1 cellular context compared by ENCODE assay signal in genomic region chr13:23963184-23963931, GRCh38.
TF ChIP-seq lines count a peak whose summit lies in the region.

No MANE protein-coding gene starts in this region.

TF ChIP-seq in GM12878, 131 proteins besides CTCF, POLR2A, EP300 and RAD21 (continued from another document):
- TF ChIP-seq ZBTB40 (IDR thresholded peaks at IDR 0.05; ENCODE audit: borderline replicate concordance) (no peak), PAX5 (IDR thresholded peaks at IDR 0.05; ENCODE audit: borderline replicate concordance, low read depth, low read length) (no peak), NR2C1 (IDR thresholded peaks at IDR 0.05) (no peak), SKIL (IDR thresholded peaks at IDR 0.05; ENCODE audit: low read depth, poor library complexity, severe bottlenecking) (no peak), BCL11A (IDR thresholded peaks at IDR 0.05; ENCODE audit: low read depth, low read length) (no peak), CHD1 (IDR thresholded peaks at IDR 0.05; ENCODE audit: low read depth, low read length) (no peak), IRF3 (IDR thresholded peaks at IDR 0.05) (no peak), ZNF592 (IDR thresholded peaks at IDR 0.05) (no peak), SPI1 (IDR thresholded peaks at IDR 0.05; ENCODE audit: borderline replicate concordance, insufficient read depth, low read depth, low read length) (0 out of 2 replicates have a peak, but pooled peaks have one; percentile 36), CUX1 (IDR thresholded peaks at IDR 0.05; ENCODE audit: insufficient replicate concordance, low read depth, low read length) (no peak), MYC (IDR thresholded peaks at IDR 0.05; ENCODE audit: insufficient read depth, insufficient read length, insufficient replicate concordance, low read length, severe bottlenecking) (no peak)
